31 cellular contexts compared by ENCODE assay signal in the genomic region with DNA sequence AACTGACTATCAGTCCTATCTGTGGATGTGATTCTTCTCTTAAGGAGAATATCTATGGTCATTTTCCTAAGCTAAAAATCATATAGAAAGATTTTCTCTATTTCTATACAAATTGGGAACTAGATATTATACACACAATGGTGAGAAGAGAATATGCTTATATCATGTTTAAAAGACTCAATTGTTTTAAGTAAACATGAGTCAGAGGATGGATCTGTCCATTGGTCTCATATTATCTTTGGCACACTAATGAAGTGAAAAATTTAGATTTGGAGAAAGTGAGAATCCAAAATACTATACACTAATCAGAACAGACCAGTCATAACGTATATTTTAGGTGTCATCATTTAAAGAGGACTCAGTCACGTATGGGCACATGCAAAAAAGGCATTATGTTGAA. TPM values are rescaled to one million over a fixed set of nuclear protein-coding genes. Genes with fewer than 3 reads are reported as not detected.
"Had no signal": no experiment of that assay in that cellular context is flagged by ENCODE, and none has a peak within 500 bp of the region (broad histone marks: within the 10 kb centered on the region; RNA-seq: fewer than 3 reads in every experiment).

No MANE protein-coding gene starts in this region.

- DNase-seq: activated CD4-positive, alpha-beta memory T cell treated with anti-CD3 and anti-CD28 coated beads, Interleukin-2, amount 10 ng/mL, durations not matched to agents 7 days and 5 days; activated CD4-positive, alpha-beta T cell treated with anti-CD3 and anti-CD28 coated beads for 1 hour; activated CD4-positive, alpha-beta T cell treated with anti-CD3 and anti-CD28 coated beads for 36 hours; activated CD4-positive, alpha-beta T cell treated with anti-CD3 and anti-CD28 coated beads for 48 hours; activated CD4-positive, alpha-beta T cell treated with anti-CD3 and anti-CD28 coated beads, Interleukin-2, amount 10 ng/mL, durations not matched to agents 7 days and 5 days; activated CD4-positive, alpha-beta T cell treated with anti-CD3 and anti-CD28 coated beads, Interleukin-2, amount 50 U/mL, for 48 hours; activated CD4-positive, CD25-positive, alpha-beta regulatory T cell; activated CD8-positive, alpha-beta memory T cell treated with anti-CD3 and anti-CD28 coated beads for 24 hours; activated CD8-positive, alpha-beta memory T cell treated with anti-CD3 and anti-CD28 coated beads, Interleukin-2, amount 10 ng/mL, durations not matched to agents 7 days and 5 days; activated CD8-positive, alpha-beta memory T cell treated with anti-CD3 and anti-CD28 coated beads, Interleukin-2, amount 50 U/mL, for 48 hours; activated CD8-positive, alpha-beta T cell treated with anti-CD3 and anti-CD28 coated beads, Interleukin-2, amount 10 ng/mL, durations not matched to agents 7 days and 5 days; activated effector memory CD4-positive, alpha-beta T cell treated with Interleukin-2 at 50 U/mL for 16 hours; activated gamma-delta T cell; activated naive CD4-positive, alpha-beta T cell treated with anti-CD3 and anti-CD28 coated beads, Interleukin-2, amount 10 ng/mL, durations not matched to agents 7 days and 5 days; activated naive CD4-positive, alpha-beta T cell treated with Interleukin-2 at 50 U/mL for 16 hours; activated naive CD8-positive, alpha-beta T cell treated with anti-CD3 and anti-CD28 coated beads, Interleukin-2, amount 10 ng/mL, durations not matched to agents 7 days and 5 days; activated naive CD8-positive, alpha-beta T cell treated with anti-CD3 and anti-CD28 coated beads, Interleukin-2, amount 50 U/mL, for 24 hours; activated T-cell treated with anti-CD3 and anti-CD28 coated beads, Interleukin-2, amount 50 U/mL, for 24 hours; activated T-cell treated with anti-CD3 and anti-CD28 coated beads, Interleukin-2, amount 50 U/mL, for 48 hours; amygdala; anterior cingulate cortex; central memory CD4-positive, alpha-beta T cell; T-helper 1 cell; T-helper 2 cell; T-helper 9 cell had no signal

- H3K4me3 ChIP-seq: ascending aorta had no signal

- H3K36me3 ChIP-seq: ascending aorta had no signal

- FAIRE-seq: TTC549 had no signal

- H3K27me3 ChIP-seq: ascending aorta had no signal

RNA-seq across cellular contexts. Expression of gene SPINK14, which starts 16.5 kb away (rescaled TPM):
- total RNA-seq: activated CD4-positive, alpha-beta memory T cell treated with anti-CD3 and anti-CD28 coated beads, Interleukin-2, amount 10 ng/mL, durations not matched to agents 7 days and 5 days; activated CD4-positive, alpha-beta T cell treated with anti-CD3 and anti-CD28 coated beads for 36 hours; activated CD4-positive, alpha-beta T cell treated with anti-CD3 and anti-CD28 coated beads, Interleukin-2, amount 10 ng/mL, durations not matched to agents 7 days and 5 days; activated CD8-positive, alpha-beta memory T cell treated with anti-CD3 and anti-CD28 coated beads, Interleukin-2, amount 10 ng/mL, durations not matched to agents 7 days and 5 days; activated CD8-positive, alpha-beta T cell treated with anti-CD3 and anti-CD28 coated beads, Interleukin-2, amount 10 ng/mL, durations not matched to agents 7 days and 5 days; activated naive CD8-positive, alpha-beta T cell treated with anti-CD3 and anti-CD28 coated beads, Interleukin-2, amount 10 ng/mL, durations not matched to agents 7 days and 5 days; activated T-helper 2 cell treated with anti-CD3 and anti-CD28 coated beads, Interferon-gamma antibody, Interleukin-2, Interleukin-4, amounts not matched to agents 10 μg/mL and 5 μg/mL and 100 μg/mL, durations not matched to agents 14 hours and 24 hours and 36 hours; ascending aorta; cardiac septum; cerebellum; WTC11 had no signal

RNA-seq across cellular contexts. Expression of gene SPINK6, which starts 51.0 kb away (rescaled TPM):
- total RNA-seq: activated CD4-positive, alpha-beta memory T cell treated with anti-CD3 and anti-CD28 coated beads, Interleukin-2, amount 10 ng/mL, durations not matched to agents 7 days and 5 days; activated CD4-positive, alpha-beta T cell treated with anti-CD3 and anti-CD28 coated beads for 36 hours; activated CD4-positive, alpha-beta T cell treated with anti-CD3 and anti-CD28 coated beads, Interleukin-2, amount 10 ng/mL, durations not matched to agents 7 days and 5 days; activated CD8-positive, alpha-beta memory T cell treated with anti-CD3 and anti-CD28 coated beads, Interleukin-2, amount 10 ng/mL, durations not matched to agents 7 days and 5 days; activated CD8-positive, alpha-beta T cell treated with anti-CD3 and anti-CD28 coated beads, Interleukin-2, amount 10 ng/mL, durations not matched to agents 7 days and 5 days; activated naive CD8-positive, alpha-beta T cell treated with anti-CD3 and anti-CD28 coated beads, Interleukin-2, amount 10 ng/mL, durations not matched to agents 7 days and 5 days; activated T-helper 2 cell treated with anti-CD3 and anti-CD28 coated beads, Interferon-gamma antibody, Interleukin-2, Interleukin-4, amounts not matched to agents 10 μg/mL and 5 μg/mL and 100 μg/mL, durations not matched to agents 14 hours and 24 hours and 36 hours; ascending aorta; cardiac septum; cerebellum; WTC11 had no signal
